21 cellular contexts compared by ENCODE assay signal in the genomic region with DNA sequence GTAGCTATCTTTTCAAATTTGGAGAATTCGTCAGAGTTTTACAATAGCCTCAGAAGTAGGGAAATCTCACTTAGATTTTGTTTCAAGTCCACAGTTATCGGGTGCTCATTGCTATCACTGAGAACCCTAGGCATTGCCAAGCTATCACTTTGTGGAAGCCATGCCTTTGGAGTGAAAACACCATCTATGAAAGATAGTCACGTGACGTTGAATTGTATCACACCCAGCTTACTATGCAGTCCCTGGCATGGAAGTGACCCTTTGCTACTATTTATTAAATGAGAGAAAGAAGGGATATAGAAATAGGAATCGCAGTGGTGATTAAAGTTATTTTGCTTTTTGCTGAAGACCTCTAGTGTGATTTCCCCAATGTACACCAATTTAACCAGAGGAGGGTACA.
DNase-seq lines count a peak whose midpoint lies in the region; ATAC-seq, FAIRE-seq and TF ChIP-seq lines count a peak whose summit lies in the region.
"Had no signal": no experiment of that assay in that cellular context is flagged by ENCODE, and none has a peak within 500 bp of the region (broad histone marks: within the 10 kb centered on the region; RNA-seq: fewer than 3 reads in every experiment).

No MANE protein-coding gene starts in this region.

- no peaks in the 10 kb centered on the region for H3K9me3 ChIP-seq in esophagus muscularis mucosa
- H3K9me3 ChIP-seq in smooth muscle cell (replicated peaks; ENCODE audit: low read depth): no peaks in the 10 kb centered on the region
- H3K9me3 ChIP-seq in vagina: no peaks in the 10 kb centered on the region
- H3K9me3 ChIP-seq: BLaER1 had no signal

- H3K9ac ChIP-seq in smooth muscle cell (ENCODE audit: low read depth): no peak overlapping the region
- H3K9ac ChIP-seq: BLaER1 had no signal

- intact Hi-C loops in esophagus muscularis mucosa (cut with DNase I) (no loop called here), vagina (cut with DNase I) (no loop called here)

- no peak overlapping the region for H2AFZ ChIP-seq in smooth muscle cell (ENCODE audit: low read depth)

- no peak for TF ChIP-seq EP300 in esophagus muscularis mucosa (IDR thresholded peaks at IDR 0.05)

- H3K4me2 ChIP-seq in smooth muscle cell: no peak overlapping the region
- H3K4me2 ChIP-seq: BLaER1 had no signal

- peaks cover 31 to 41% (median 34%) of the 10 kb centered on the region in 4 donors for H3K4me1 ChIP-seq in esophagus muscularis mucosa
- peaks cover 72% of the 10 kb centered on the region for H3K4me1 ChIP-seq in smooth muscle cell (ENCODE audit: low read depth)
- H3K4me1 ChIP-seq in vagina: peaks cover 66% of the 10 kb centered on the region

- H3K4me3 ChIP-seq in esophagus muscularis mucosa: no peak overlapping the region
- H3K4me3 ChIP-seq in smooth muscle cell: no peak overlapping the region
- no peak overlapping the region for H3K4me3 ChIP-seq in vagina
- H3K4me3 ChIP-seq: BLaER1 had no signal

- peaks cover 0 to 3% (median 0%) of the 10 kb centered on the region in 4 donors for H3K36me3 ChIP-seq in esophagus muscularis mucosa
- no peaks in the 10 kb centered on the region for H3K36me3 ChIP-seq in smooth muscle cell (ENCODE audit: low read depth)
- no peaks in the 10 kb centered on the region for H3K36me3 ChIP-seq in vagina

- H3K27me3 ChIP-seq in esophagus muscularis mucosa: no peaks in the 10 kb centered on the region
- no peaks in the 10 kb centered on the region for H3K27me3 ChIP-seq in smooth muscle cell (ENCODE audit: low read depth)
- H3K27me3 ChIP-seq in vagina: no peaks in the 10 kb centered on the region
- H3K27me3 ChIP-seq: BLaER1 had no signal

- TF ChIP-seq CTCF in esophagus muscularis mucosa (IDR thresholded peaks at IDR 0.05): no peak
- no peak for TF ChIP-seq CTCF in smooth muscle cell (IDR thresholded peaks at IDR 0.05; ENCODE audit: borderline replicate concordance, insufficient read depth, poor library complexity, severe bottlenecking)
- no peak for TF ChIP-seq CTCF in vagina (IDR thresholded peaks at IDR 0.05)
- TF ChIP-seq CTCF in GM13976 (IDR thresholded peaks at IDR 0.05; ENCODE audit: borderline replicate concordance, control extremely low read depth, extremely low read depth, insufficient read depth, missing control alignments): no peak

- in situ Hi-C loops in GM13976 (cut with MboI; ENCODE audit: low sequenced_read_pairs, unreplicated experiment): no loop called here

- TF ChIP-seq POLR2A in H54 (IDR thresholded peaks at IDR 0.05; ENCODE audit: low read depth, low read length) (no peak), esophagus muscularis mucosa (IDR thresholded peaks at IDR 0.05; ENCODE audit: low read depth) (no peak), vagina (IDR thresholded peaks at IDR 0.05) (no peak)

- ATAC-seq in HG02623 (IDR thresholded peaks at IDR 0.05; ENCODE audit: unreplicated experiment): no peak
- ATAC-seq: HepG2 had no signal

- H3F3A ChIP-seq in smooth muscle cell (ENCODE audit: low read depth): peaks cover 8% of the 10 kb centered on the region

- H4K20me1 ChIP-seq in smooth muscle cell (ENCODE audit: low read depth): no peaks in the 10 kb centered on the region
- H4K20me1 ChIP-seq: BLaER1 had no signal

- FAIRE-seq in H54 (lab: Jason Lieb, UNC): peak; percentile 52
- FAIRE-seq: D721Med, HepG2 had no signal

- 92% methylated on average over 5 of the region's 5 CpGs for WGBS in esophagus muscularis mucosa
- WGBS in smooth muscle cell (ENCODE audit: low lambda C conversion rate): 95% methylated on average over 5 of the region's 5 CpGs

- peaks cover 20% of the 10 kb centered on the region for H3K79me2 ChIP-seq in smooth muscle cell (ENCODE audit: low read depth)

- DNase-seq in H54 (ENCODE audit: insufficient read length, low spot score) (no peak), esophagus muscularis mucosa (ENCODE audit: extremely low spot score) (peak; percentile 50), smooth muscle cell (lab: John Stamatoyannopoulos, UW; ENCODE audit: unreplicated experiment) (no peak), vagina (ENCODE audit: extremely low spot score in 2 of 2) (no peak), inferior parietal cortex (ENCODE audit: extremely low spot score) (no peak), GM13976 (ENCODE audit: low spot score) (no peak)
- DNase-seq: CD4-positive, CD25-positive, alpha-beta regulatory T cell; DMS53; H9; Kasumi-1; NCI-H1092 treated with DMSO at 0.1 percent for 48 hours; NCI-H1436; NCI-H187 treated with DMSO at 0.1 percent for 48 hours; NCI-H2107; NCI-H526 treated with DMSO at 0.1 percent for 48 hours; SHP77 had no signal

- H3K27ac ChIP-seq in esophagus muscularis mucosa (replicated peaks in 1 of 4): no peak overlapping the region
- H3K27ac ChIP-seq in smooth muscle cell (ENCODE audit: low read depth): peak overlapping the region; percentile 84
- peak overlapping the region; percentile 74 for H3K27ac ChIP-seq in vagina
- H3K27ac ChIP-seq: BLaER1, RWPE1 had no signal

Comparison
In these comparisons a context has a peak if more than half of its experiments do, and no peak if none do; other contexts are left out.
1. H3K27ac ChIP-seq: peak in smooth muscle cell (single experiment) and vagina (single experiment); none in esophagus muscularis mucosa (0 of 4).